ENCODE assay signal across 12 cellular contexts in genomic region chr1:203676455-203676854, GRCh38. TPM values are rescaled to one million over a fixed set of nuclear protein-coding genes. Genes with fewer than 3 reads are reported as not detected.
A peak's percentile ranks its signal among the peaks of the same experiment; 100 is the strongest.
DNase-seq lines count a peak whose midpoint lies in the region; ATAC-seq and TF ChIP-seq lines count a peak whose summit lies in the region.
"Had no signal": no experiment of that assay in that cellular context is flagged by ENCODE, and none has a peak within 500 bp of the region (broad histone marks: within the 10 kb centered on the region; RNA-seq: fewer than 3 reads in every experiment).

No MANE protein-coding gene starts in this region.

- peaks cover 68% of the 10 kb centered on the region for H3K4me1 Mint-ChIP-seq in activated T-cell treated with anti-CD3 and anti-CD28 coated beads, Interleukin-2, amount 50 U/mL, for 72 hours (ENCODE audit: low read depth)
- peaks cover 63% of the 10 kb centered on the region for H3K4me1 Mint-ChIP-seq in activated T-cell treated with anti-CD3 and anti-CD28 coated beads, Interleukin-2, amount 50 U/mL, for 4 hours (ENCODE audit: low read depth)
- peaks cover 50% of the 10 kb centered on the region for H3K4me1 Mint-ChIP-seq in activated T-helper 17 cell treated with anti-CD3 and anti-CD28 coated beads, Interleukin-2, amount 50 U/mL, for 72 hours
- peaks cover 87 to 89% of the 10 kb centered on the region in 2 donors for H3K4me1 Mint-ChIP-seq in immature natural killer cell

- ATAC-seq in activated T-cell treated with anti-CD3 and anti-CD28 coated beads, Interleukin-2, amount 50 U/mL, for 72 hours (replicated peaks in 1 of 2) = no peak
- no peak for ATAC-seq in activated T-cell treated with anti-CD3 and anti-CD28 coated beads, Interleukin-2, amount 50 U/mL, for 4 hours
- ATAC-seq in activated T-helper 17 cell treated with anti-CD3 and anti-CD28 coated beads, Interleukin-2, amount 50 U/mL, for 72 hours (replicated peaks) = no peak
- ATAC-seq in psoas muscle = no peak

- peak overlapping the region; percentile 69 for H3K27ac Mint-ChIP-seq in activated T-cell treated with anti-CD3 and anti-CD28 coated beads, Interleukin-2, amount 50 U/mL, for 72 hours
- peak overlapping the region; percentile 99 for H3K27ac Mint-ChIP-seq in activated T-helper 17 cell treated with anti-CD3 and anti-CD28 coated beads, Interleukin-2, amount 50 U/mL, for 72 hours
- peak overlapping the region; percentile 94 to 100 (median 98) for H3K27ac Mint-ChIP-seq in immature natural killer cell

- no peak for TF ChIP-seq CTCF in psoas muscle (IDR thresholded peaks at IDR 0.05)

- H3K4me3 Mint-ChIP-seq in activated T-cell treated with anti-CD3 and anti-CD28 coated beads, Interleukin-2, amount 50 U/mL, for 72 hours = no peak overlapping the region
- H3K4me3 Mint-ChIP-seq in activated T-cell treated with anti-CD3 and anti-CD28 coated beads, Interleukin-2, amount 50 U/mL, for 4 hours = no peak overlapping the region
- peak overlapping the region; percentile 88 for H3K4me3 Mint-ChIP-seq in activated T-helper 17 cell treated with anti-CD3 and anti-CD28 coated beads, Interleukin-2, amount 50 U/mL, for 72 hours
- H3K4me3 Mint-ChIP-seq in immature natural killer cell = peak overlapping the region in 4 of 5 donors; percentile 12 to 78 (median 39)

- H3K36me3 ChIP-seq in thymus (ENCODE audit: control insufficient read depth, insufficient read depth) (no peaks in the 10 kb centered on the region), psoas muscle (ENCODE audit: insufficient read depth in 1 of 2, low read depth in 1 of 2) (no peaks in the 10 kb centered on the region)

- H3K9me3 Mint-ChIP-seq in activated T-cell treated with anti-CD3 and anti-CD28 coated beads, Interleukin-2, amount 50 U/mL, for 72 hours = no peaks in the 10 kb centered on the region
- H3K9me3 Mint-ChIP-seq in activated T-cell treated with anti-CD3 and anti-CD28 coated beads, Interleukin-2, amount 50 U/mL, for 4 hours = no peaks in the 10 kb centered on the region
- H3K9me3 Mint-ChIP-seq in activated T-helper 17 cell treated with anti-CD3 and anti-CD28 coated beads, Interleukin-2, amount 50 U/mL, for 72 hours = no peaks in the 10 kb centered on the region
- H3K9me3 Mint-ChIP-seq in immature natural killer cell = no peaks in the 10 kb centered on the region

- WGBS in thymus = 89% methylated on average over 3 of the region's 3 CpGs
- WGBS in psoas muscle, 3 donors = 53 to 68% (median 56%) methylated on average over 3 of the region's 3 CpGs

- H3K27ac ChIP-seq in thymus (ENCODE audit: low read depth) (peak overlapping the region; percentile 88), psoas muscle (no peak overlapping the region)

- intact Hi-C loops in psoas muscle (cut with DNase I) = no loop called here

- no peak for DNase-seq in activated T-cell treated with anti-CD3 and anti-CD28 coated beads, Interleukin-2, amount 50 U/mL, for 72 hours
- DNase-seq in activated T-cell treated with anti-CD3 and anti-CD28 coated beads, Interleukin-2, amount 50 U/mL, for 4 hours = no peak
- DNase-seq in immature natural killer cell (no peak), SHP77 treated with DMSO at 0.1 percent for 48 hours (lab: John Stamatoyannopoulos, UW) (no peak), psoas muscle (no peak), DMS 273 treated with DMSO at 0.1 percent for 48 hours (lab: John Stamatoyannopoulos, UW) (no peak)
- DNase-seq: activated T-cell treated with anti-CD3 and anti-CD28 coated beads for 4 hours, foreskin melanocyte, GF-D8, NCI-H1930 had no signal

- H3K36me3 Mint-ChIP-seq in activated T-cell treated with anti-CD3 and anti-CD28 coated beads, Interleukin-2, amount 50 U/mL, for 72 hours (ENCODE audit: insufficient read depth in 2 of 2) = peaks cover 0 to 3% of the 10 kb centered on the region in 2 donors
- H3K36me3 Mint-ChIP-seq in activated T-cell treated with anti-CD3 and anti-CD28 coated beads, Interleukin-2, amount 50 U/mL, for 4 hours (ENCODE audit: insufficient read depth) = peaks cover 7% of the 10 kb centered on the region
- peaks cover 41% of the 10 kb centered on the region for H3K36me3 Mint-ChIP-seq in activated T-helper 17 cell treated with anti-CD3 and anti-CD28 coated beads, Interleukin-2, amount 50 U/mL, for 72 hours (ENCODE audit: low read depth)
- H3K36me3 Mint-ChIP-seq in immature natural killer cell = peaks cover 0 to 14% (median 6%) of the 10 kb centered on the region in 3 donors

- H3K4me1 ChIP-seq in thymus (ENCODE audit: control insufficient read depth, insufficient read depth, low read length) (peaks cover 54% of the 10 kb centered on the region), psoas muscle (peaks cover 41% of the 10 kb centered on the region)

- no peaks in the 10 kb centered on the region for H3K27me3 ChIP-seq in thymus (ENCODE audit: control insufficient read depth, insufficient read depth)
- H3K27me3 ChIP-seq in psoas muscle (ENCODE audit: insufficient read depth in 3 of 3, low read length in 2 of 3) = no peaks in the 10 kb centered on the region

- H3K27me3 Mint-ChIP-seq in activated T-cell treated with anti-CD3 and anti-CD28 coated beads, Interleukin-2, amount 50 U/mL, for 72 hours (ENCODE audit: low read depth) = no peaks in the 10 kb centered on the region
- H3K27me3 Mint-ChIP-seq in activated T-cell treated with anti-CD3 and anti-CD28 coated beads, Interleukin-2, amount 50 U/mL, for 4 hours (ENCODE audit: low read depth) = no peaks in the 10 kb centered on the region
- H3K27me3 Mint-ChIP-seq in activated T-helper 17 cell treated with anti-CD3 and anti-CD28 coated beads, Interleukin-2, amount 50 U/mL, for 72 hours = no peaks in the 10 kb centered on the region
- peaks cover 8 to 21% (median 14%) of the 10 kb centered on the region in 3 donors for H3K27me3 Mint-ChIP-seq in immature natural killer cell (ENCODE audit: low read depth in 3 of 3)

- H3K4me3 ChIP-seq in thymus (ENCODE audit: low read length) (no peak overlapping the region), psoas muscle (no peak overlapping the region)

- H3K9me3 ChIP-seq in thymus (ENCODE audit: control insufficient read depth) (peaks cover 1% of the 10 kb centered on the region), psoas muscle (no peaks in the 10 kb centered on the region)

RNA-seq across cellular contexts. Expression of gene ATP2B4, which starts 49.8 kb away (rescaled TPM):
- total RNA-seq in activated T-cell treated with anti-CD3 and anti-CD28 coated beads, Interleukin-2, amount 50 U/mL, for 72 hours = 10 to 100 TPM; 34.1 to 65.5 TPM
- 10 to 100 TPM in 2 of 3 donors, 1 to 10 TPM in 1; 6.1 to 17.0 (median 12.1) TPM for total RNA-seq in activated T-cell treated with anti-CD3 and anti-CD28 coated beads, Interleukin-2, amount 50 U/mL, for 4 hours
- 100 to 1,000 TPM; 101 TPM for total RNA-seq in activated T-helper 17 cell treated with anti-CD3 and anti-CD28 coated beads, Interleukin-2, amount 50 U/mL, for 72 hours
- polyA plus RNA-seq in immature natural killer cell (10 to 100 TPM; 24.5 to 63.1 (median 36.8) TPM), thymus (35.5 TPM), psoas muscle (10 to 100 TPM; 12.2 to 26.6 (median 15.6) TPM)
- total RNA-seq in psoas muscle = 10 to 100 TPM; 18.6 to 29.6 (median 27.9) TPM

Comparison
In these comparisons a context has a peak if more than half of its experiments do, and no peak if none do; other contexts are left out.
1. H3K4me3 Mint-ChIP-seq: peak in activated T-helper 17 cell treated with anti-CD3 and anti-CD28 coated beads, Interleukin-2, amount 50 U/mL, for 72 hours (single experiment) and immature natural killer cell (4 of 5); none in activated T-cell treated with anti-CD3 and anti-CD28 coated beads, Interleukin-2, amount 50 U/mL, for 72 hours (0 of 2) and activated T-cell treated with anti-CD3 and anti-CD28 coated beads, Interleukin-2, amount 50 U/mL, for 4 hours (single experiment).
2. Peak in every context shown above with its lines, with median percentiles within 50 percentile points of each other: H3K27ac Mint-ChIP-seq.